In the genomic region with DNA sequence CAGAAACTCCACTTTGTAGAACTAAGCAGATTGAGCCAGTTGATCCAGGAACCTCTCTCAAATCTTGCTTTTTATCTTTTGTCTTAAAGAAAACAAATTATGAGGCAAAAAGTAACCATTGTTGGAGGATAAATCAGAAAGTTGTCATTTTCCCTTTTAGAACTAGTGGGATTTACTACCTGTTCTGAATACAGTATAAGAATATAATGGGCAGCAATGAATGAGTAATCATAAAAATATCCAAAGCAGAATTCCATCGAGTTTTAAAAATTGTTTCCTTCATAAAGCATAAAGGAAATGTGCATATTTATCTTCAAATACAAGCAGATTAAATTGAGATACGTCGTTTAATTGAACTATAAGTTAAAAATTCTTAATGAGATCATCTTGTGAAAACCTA, we compare ENCODE assay signal across 20 cellular contexts.
"Had no signal": no experiment of that assay in that cellular context is flagged by ENCODE, and none has a peak within 500 bp of the region (broad histone marks: within the 10 kb centered on the region; RNA-seq: fewer than 3 reads in every experiment).

No MANE protein-coding gene starts in this region.

- H3K9me3 ChIP-seq: Peyer's patch, SJSA1 had no signal

- H3K27ac ChIP-seq: KMS-11, Peyer's patch, SJSA1, SK-N-MC had no signal

- H3K36me3 ChIP-seq: Peyer's patch, SJSA1 had no signal

- H3K4me1 ChIP-seq: Peyer's patch had no signal

- H3K27me3 ChIP-seq: Peyer's patch, SJSA1 had no signal

- H3K27ac Mint-ChIP-seq: IgD-negative memory B cell had no signal

- DNase-seq: MM.1S, NCI-H1092 treated with DMSO at 0.1 percent for 48 hours, NCI-H1436, NCI-H2029, NCI-H2081 treated with DMSO at 0.1 percent for 48 hours, NCI-H2171, NCI-H226, NCI-H446, NCI-H510A, NCI-H524 treated with DMSO at 0.1 percent for 48 hours, NCI-H69, NCI-H774, Peyer's patch, Right ventricle myocardium superior, SIG-M5 had no signal

- H3K4me3 Mint-ChIP-seq: IgD-negative memory B cell had no signal

- H3K4me2 ChIP-seq: KMS-11 had no signal

- H3K4me3 ChIP-seq: K562, Peyer's patch, SJSA1, SK-N-MC had no signal
